Comparison of ENCODE assay signal across 1 cellular context in the genomic region with DNA sequence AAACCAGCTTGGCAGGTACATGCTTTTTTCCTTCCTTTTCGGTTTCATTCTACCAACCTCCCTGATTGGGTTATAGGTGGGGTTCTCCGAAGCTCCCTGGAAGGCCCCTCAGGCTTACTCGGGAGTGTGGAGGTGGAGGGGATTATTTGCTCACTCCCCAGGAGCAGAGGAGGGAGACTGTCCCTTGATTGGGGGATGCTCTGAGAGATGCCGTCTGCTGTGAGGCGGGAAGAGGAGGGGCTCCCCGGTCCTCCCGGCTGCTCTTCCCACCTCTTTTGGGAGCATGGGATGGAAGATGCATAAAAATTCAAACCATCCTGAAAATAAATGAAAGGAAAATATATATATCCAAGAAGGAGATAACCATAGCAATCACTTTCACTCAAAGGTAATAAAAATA.
TF ChIP-seq lines count a peak whose summit lies in the region.

No MANE protein-coding gene starts in this region.

TF ChIP-seq in HepG2, 621 proteins besides CTCF, POLR2A, EP300 and RAD21:
- TF ChIP-seq ARNT2 (CRISPR knock-in tag; IDR thresholded peaks at IDR 0.05; ENCODE audit: low read depth): no peak
- peak; percentile 35; the same call in 1 of the 2 replicates for TF ChIP-seq EZH2 (conservative IDR thresholded peaks at IDR 0.05; ENCODE audit: low read depth, low read length)
